Comparison of ENCODE assay signal across 20 cellular contexts in genomic region chr2:186629245-186629996, GRCh38. TPM values are rescaled to one million over a fixed set of nuclear protein-coding genes. Genes with fewer than 3 reads are reported as not detected.
DNase-seq lines count a peak whose midpoint lies in the region; FAIRE-seq and TF ChIP-seq lines count a peak whose summit lies in the region.
"Had no signal": no experiment of that assay in that cellular context is flagged by ENCODE, and none has a peak within 500 bp of the region (broad histone marks: within the 10 kb centered on the region; RNA-seq: fewer than 3 reads in every experiment).

No MANE protein-coding gene starts in this region.

- peak; percentile 26 for FAIRE-seq in RCC 7860 (lab: Jason Lieb, UNC)
- FAIRE-seq: D721Med, GM12892, GM18507 had no signal

- H3K27ac ChIP-seq in dorsolateral prefrontal cortex (peak overlapping the region in 51 of 59 donors; percentile 3 to 82 (median 50)), substantia nigra (ENCODE audit: low read depth, low read length, poor library complexity, severe bottlenecking) (peak overlapping the region; percentile 19)

- H3K4me3 ChIP-seq in dorsolateral prefrontal cortex: peak overlapping the region in 3 of 59 donors; percentile 7 to 33 (median 10)
- H3K4me3 ChIP-seq: BLaER1 treated with 17β-estradiol and CSF1 and Interleukin-3, amounts not matched to agents 10 nM and 100 nM had no signal

- H3K27me3 ChIP-seq in dorsolateral prefrontal cortex: no peaks in the 10 kb centered on the region
- H3K27me3 ChIP-seq: BLaER1 treated with 17β-estradiol and CSF1 and Interleukin-3, amounts not matched to agents 10 nM and 100 nM had no signal

- no peak for TF ChIP-seq CTCF in dorsolateral prefrontal cortex (IDR thresholded peaks at IDR 0.05 in 54 of 56, conservative IDR thresholded peaks at IDR 0.05 in 2 of 56; ENCODE audit: low read depth in 1 of 56, partially characterized antibody in 56 of 56)

- intact Hi-C loops in dorsolateral prefrontal cortex (cut with DNase I): no loop called here

- DNase-seq in RCC 7860 (ENCODE audit: low spot score): no peak
- no peak for DNase-seq in dorsolateral prefrontal cortex
- peak; percentile 10 for DNase-seq in myocyte (ENCODE audit: low read depth)
- no peak for DNase-seq in substantia nigra (lab: John Stamatoyannopoulos, UW)
- no peak for DNase-seq in GM19240 (ENCODE audit: insufficient read length, low spot score)
- no peak for DNase-seq in NOMO-1 (lab: John Stamatoyannopoulos, UW; ENCODE audit: unreplicated experiment in 2 of 2)
- no peak for DNase-seq in NAMALWA (ENCODE audit: low spot score)
- DNase-seq: CD8-positive, alpha-beta memory T cell; H7; KBM-7; NCI-H1105 treated with DMSO at 0.1 percent for 48 hours; NCI-H1694; NCI-H2081 treated with DMSO at 0.1 percent for 48 hours; NCI-H510A; NCI-H748 treated with DMSO at 0.1 percent for 48 hours; RPMI8226 had no signal

RNA-seq across cellular contexts. Expression of gene ITGAV, which starts 39.6 kb away (rescaled TPM):
- 100 to 1,000 TPM in 30 of 120 experiments, 10 to 100 TPM in 90; 50.3 to 160 (median 86.2) TPM for total RNA-seq in dorsolateral prefrontal cortex
- 166 TPM in 2 replicates for total RNA-seq in myocyte
- 135 TPM for polyA plus RNA-seq in myocyte (2012)
